7 cellular contexts compared by ENCODE assay signal in the genomic region with DNA sequence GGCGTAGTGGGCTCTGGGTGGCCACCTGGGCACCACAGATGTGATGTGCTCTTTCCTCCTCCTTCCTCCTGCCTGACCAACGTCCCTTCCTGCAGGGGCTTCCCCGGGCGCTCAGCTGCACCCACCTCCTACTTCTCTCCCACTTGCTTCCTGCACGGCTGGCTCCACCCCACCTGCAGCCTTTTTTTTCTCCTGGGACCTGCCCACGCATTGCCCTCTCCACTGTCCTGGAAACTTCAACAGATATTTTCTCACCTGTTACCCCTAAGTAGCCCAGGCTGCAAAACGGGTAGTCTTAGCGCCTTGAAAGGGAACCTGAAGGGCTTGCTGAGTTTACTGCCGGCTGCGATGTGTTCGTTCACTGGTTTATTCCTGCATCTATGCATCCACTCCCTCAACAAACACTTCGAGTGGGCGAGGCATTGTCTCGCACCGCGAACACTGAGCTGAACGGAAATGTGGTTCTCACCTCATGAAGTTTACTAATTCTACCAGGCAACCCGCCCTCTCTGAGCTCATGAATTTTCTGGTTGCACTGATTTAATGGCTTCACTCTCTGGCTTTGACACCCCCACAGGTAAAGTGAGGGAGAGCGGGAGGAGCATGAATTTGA. TPM values are rescaled to one million over a fixed set of nuclear protein-coding genes. Genes with fewer than 3 reads are reported as not detected.
A peak's percentile ranks its signal among the peaks of the same experiment; 100 is the strongest.
DNase-seq lines count a peak whose midpoint lies in the region; ATAC-seq lines count a peak whose summit lies in the region.

No MANE protein-coding gene starts in this region.

- H3K9me3 Mint-ChIP-seq in activated T-helper 17 cell treated with anti-CD3 and anti-CD28 coated beads, Interleukin-2, amount 50 U/mL, for 72 hours, result no peaks in the 10 kb centered on the region

- H3K27me3 Mint-ChIP-seq in activated T-helper 17 cell treated with anti-CD3 and anti-CD28 coated beads, Interleukin-2, amount 50 U/mL, for 72 hours, result no peaks in the 10 kb centered on the region

- peak overlapping the region; percentile 73 for H3K4me3 Mint-ChIP-seq in activated T-helper 17 cell treated with anti-CD3 and anti-CD28 coated beads, Interleukin-2, amount 50 U/mL, for 72 hours

- DNase-seq in stimulated activated CD4-positive, alpha-beta T cell treated with anti-CD3 and anti-CD28 coated beads, Interleukin-1b, Interleukin-23, amount 100 ng/mL, for 24 hours (ENCODE audit: low read depth in 4 of 4, low spot score in 1 of 4), result peak in 3 of 4 experiments; percentile 3 to 5 (median 5)
- no peak for DNase-seq in DMS79 (lab: John Stamatoyannopoulos, UW)
- DNase-seq in RPMI8226, result no peak
- no peak for DNase-seq in epidermal melanocyte (ENCODE audit: insufficient read length, low spot score)

- H3K36me3 Mint-ChIP-seq in activated T-helper 17 cell treated with anti-CD3 and anti-CD28 coated beads, Interleukin-2, amount 50 U/mL, for 72 hours (ENCODE audit: low read depth), result no peaks in the 10 kb centered on the region

- peaks cover 18% of the 10 kb centered on the region for H3K4me1 Mint-ChIP-seq in activated T-helper 17 cell treated with anti-CD3 and anti-CD28 coated beads, Interleukin-2, amount 50 U/mL, for 72 hours

- peak overlapping the region; percentile 44 for H3K27ac Mint-ChIP-seq in activated T-helper 17 cell treated with anti-CD3 and anti-CD28 coated beads, Interleukin-2, amount 50 U/mL, for 72 hours

- peak; percentile 68 for ATAC-seq in GM19452 (IDR thresholded peaks at IDR 0.05; ENCODE audit: unreplicated experiment)
- ATAC-seq in HG03520 (IDR thresholded peaks at IDR 0.05; ENCODE audit: unreplicated experiment), result peak; percentile 75
- ATAC-seq in activated T-helper 17 cell treated with anti-CD3 and anti-CD28 coated beads, Interleukin-2, amount 50 U/mL, for 72 hours (replicated peaks), result peak; percentile 88

RNA-seq across cellular contexts. Expression of gene ZBTB18, which starts 23.6 kb away (rescaled TPM):
- 1 to 10 TPM; 5.1 to 6.5 TPM for total RNA-seq in activated T-helper 17 cell treated with anti-CD3 and anti-CD28 coated beads, Interleukin-2, amount 50 U/mL, for 72 hours

Comparison
In these comparisons a context has a peak if more than half of its experiments do, and no peak if none do; other contexts are left out.
1. DNase-seq: peak in stimulated activated CD4-positive, alpha-beta T cell treated with anti-CD3 and anti-CD28 coated beads, Interleukin-1b, Interleukin-23, amount 100 ng/mL, for 24 hours (3 of 4); none in DMS79 (single experiment), RPMI8226 (single experiment) and epidermal melanocyte (single experiment).
2. Peak in every context shown above with its lines, with median percentiles within 50 percentile points of each other: ATAC-seq.